Comparison of ENCODE assay signal across 8 cellular contexts in genomic region chr2:42360890-42361727, GRCh38. TPM values are rescaled to one million over a fixed set of nuclear protein-coding genes. Genes with fewer than 3 reads are reported as not detected.
DNase-seq lines count a peak whose midpoint lies in the region; FAIRE-seq and TF ChIP-seq lines count a peak whose summit lies in the region.

A gene with protein sequence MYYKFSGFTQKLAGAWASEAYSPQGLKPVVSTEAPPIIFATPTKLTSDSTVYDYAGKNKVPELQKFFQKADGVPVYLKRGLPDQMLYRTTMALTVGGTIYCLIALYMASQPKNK (minus strand): TSS chr2:42361217. CDS start chr2:42361161, 56 bp downstream.

- peak; percentile 47 for TF ChIP-seq EP300 in neural cell (conservative IDR thresholded peaks at IDR 0.05; ENCODE audit: poor library complexity, severe bottlenecking)
- no peak for TF ChIP-seq EP300 in stomach (IDR thresholded peaks at IDR 0.05)

- H3F3A ChIP-seq in MM.1S (ENCODE audit: insufficient read depth, low read length) (peaks cover 14% of the 10 kb centered on the region), neural cell (ENCODE audit: insufficient read depth, low read length, poor library complexity, severe bottlenecking) (no peaks in the 10 kb centered on the region)

- H4K20me1 ChIP-seq in MM.1S (ENCODE audit: insufficient read depth, low read length) (peaks cover 3% of the 10 kb centered on the region; the same call in 1 of the 2 replicates), neural cell (ENCODE audit: insufficient read depth) (no peaks in the 10 kb centered on the region)

- TF ChIP-seq CTCF in MM.1S (IDR thresholded peaks at IDR 0.05; ENCODE audit: low read length) (peak; percentile 34), neural cell (IDR thresholded peaks at IDR 0.05; ENCODE audit: poor library complexity, severe bottlenecking) (peak; percentile 65), stomach (IDR thresholded peaks at IDR 0.05) (peak in 2 of 7 experiments; percentile 9 to 12)

- WGBS in stomach, 5 donors = 0 to 1% (median 0%) methylated on average over 31 to 61 of the region's 61 CpGs

- H3K79me2 ChIP-seq in MM.1S (ENCODE audit: low read length) (peaks cover 49% of the 10 kb centered on the region), neural cell (replicated peaks; ENCODE audit: insufficient read depth, low read length) (peaks cover 48% of the 10 kb centered on the region)

- FAIRE-seq in G401.6 (lab: Jason Lieb, UNC) = peak; percentile 96

- no peaks in the 10 kb centered on the region for H3K27me3 ChIP-seq in HAP-1 (ENCODE audit: low read depth)
- no peaks in the 10 kb centered on the region for H3K27me3 ChIP-seq in MM.1S (replicated peaks; ENCODE audit: insufficient read depth, low read length)
- H3K27me3 ChIP-seq in neural cell (ENCODE audit: insufficient read depth, low read depth, low read length) = no peaks in the 10 kb centered on the region
- H3K27me3 ChIP-seq in stomach = no peaks in the 10 kb centered on the region

- H3K9me2 ChIP-seq in MM.1S (replicated peaks; ENCODE audit: insufficient read depth, low read length) (no peaks in the 10 kb centered on the region), neural cell (ENCODE audit: insufficient read depth, low read length) (no peaks in the 10 kb centered on the region)

- H3K4me2 ChIP-seq in MM.1S (ENCODE audit: low read depth, low read length) = peak within 1 kb of the TSS; percentile 91
- H3K4me2 ChIP-seq in neural cell (ENCODE audit: low read length) = peak within 1 kb of the TSS; percentile 93

- H3K4me1 ChIP-seq in HAP-1 (peaks cover 10% of the 10 kb centered on the region), MM.1S (ENCODE audit: low read length) (peaks cover 11% of the 10 kb centered on the region), stomach (peaks cover 19 to 52% (median 38%) of the 10 kb centered on the region in 4 donors)

- H3K9me3 ChIP-seq in HAP-1 (no peaks in the 10 kb centered on the region), MM.1S (replicated peaks; ENCODE audit: insufficient read depth, low read length) (no peaks in the 10 kb centered on the region), neural cell (ENCODE audit: low read length) (no peaks in the 10 kb centered on the region), stomach (no peaks in the 10 kb centered on the region)

- DNase-seq in HAP-1 (ENCODE audit: low spot score in 2 of 2) (peak; percentile 97 to 98), MM.1S (peak; percentile 96), SIG-M5 (lab: John Stamatoyannopoulos, UW) (peak; percentile 70), activated gamma-delta T cell (lab: John Stamatoyannopoulos, UW) (peak; percentile 84), fibroblast of the conjunctiva (ENCODE audit: low read depth) (peak; percentile 96), stomach (peak; percentile 96)

- intact Hi-C loops in stomach (cut with DNase I; ENCODE audit: low total_unique reads) = no loop called here

- peak within 1 kb of the TSS; percentile 86 for H3K27ac ChIP-seq in MM.1S (ENCODE audit: low read length)
- peak within 1 kb of the TSS; percentile 90 for H3K27ac ChIP-seq in neural cell (ENCODE audit: low read length)
- peak within 1 kb of the TSS; percentile 93 to 96 (median 96) for H3K27ac ChIP-seq in stomach

- TF ChIP-seq RAD21 in neural cell (conservative IDR thresholded peaks at IDR 0.05) = peak; percentile 65

- H3K9ac ChIP-seq in MM.1S (ENCODE audit: low read length) = peak within 1 kb of the TSS; percentile 86
- H3K9ac ChIP-seq in neural cell (ENCODE audit: low read length) = peak within 1 kb of the TSS; percentile 85

- H3K4me3 ChIP-seq in HAP-1 = peak within 1 kb of the TSS; percentile 96
- peak within 1 kb of the TSS; percentile 71 for H3K4me3 ChIP-seq in MM.1S (ENCODE audit: low read length)
- H3K4me3 ChIP-seq in neural cell (ENCODE audit: low read length) = peak within 1 kb of the TSS; percentile 93
- H3K4me3 ChIP-seq in stomach = peak within 1 kb of the TSS; percentile 77 to 91 (median 85)

- H3K36me3 ChIP-seq in HAP-1 (replicated peaks) = no peaks in the 10 kb centered on the region; the same call in 1 of the 2 replicates
- no peaks in the 10 kb centered on the region for H3K36me3 ChIP-seq in MM.1S (replicated peaks; ENCODE audit: insufficient read depth, low read length)
- H3K36me3 ChIP-seq in neural cell (ENCODE audit: insufficient read depth, low read length) = no peaks in the 10 kb centered on the region
- H3K36me3 ChIP-seq in stomach = peaks cover 0 to 5% (median 0%) of the 10 kb centered on the region in 4 donors

- H2AFZ ChIP-seq in MM.1S (ENCODE audit: low read length) (peak within 1 kb of the TSS; percentile 67), neural cell (ENCODE audit: low read depth, low read length) (peak within 1 kb of the TSS; percentile 71)

- no peak for TF ChIP-seq POLR2A in stomach (IDR thresholded peaks at IDR 0.05)

- in situ Hi-C loops in HAP-1 (cut with MboI; ENCODE audit: low sequenced_read_pairs) = loop anchor here (25.0 kb wide), 1 partner anchor 301 kb away; no protein-coding TSS in a partner anchor

TF ChIP-seq in neural cell, 6 proteins besides CTCF, POLR2A, EP300 and RAD21:
- TF ChIP-seq POLR2AphosphoS5 (IDR thresholded peaks at IDR 0.05) (peak; percentile 84), MXI1 (conservative IDR thresholded peaks at IDR 0.05; ENCODE audit: poor library complexity, severe bottlenecking) (peak; percentile 81), EZH2 (IDR thresholded peaks at IDR 0.05; ENCODE audit: borderline replicate concordance, insufficient read depth, low read length, poor library complexity, severe bottlenecking) (no peak)
- TF ChIP-seq, protein P1, sequence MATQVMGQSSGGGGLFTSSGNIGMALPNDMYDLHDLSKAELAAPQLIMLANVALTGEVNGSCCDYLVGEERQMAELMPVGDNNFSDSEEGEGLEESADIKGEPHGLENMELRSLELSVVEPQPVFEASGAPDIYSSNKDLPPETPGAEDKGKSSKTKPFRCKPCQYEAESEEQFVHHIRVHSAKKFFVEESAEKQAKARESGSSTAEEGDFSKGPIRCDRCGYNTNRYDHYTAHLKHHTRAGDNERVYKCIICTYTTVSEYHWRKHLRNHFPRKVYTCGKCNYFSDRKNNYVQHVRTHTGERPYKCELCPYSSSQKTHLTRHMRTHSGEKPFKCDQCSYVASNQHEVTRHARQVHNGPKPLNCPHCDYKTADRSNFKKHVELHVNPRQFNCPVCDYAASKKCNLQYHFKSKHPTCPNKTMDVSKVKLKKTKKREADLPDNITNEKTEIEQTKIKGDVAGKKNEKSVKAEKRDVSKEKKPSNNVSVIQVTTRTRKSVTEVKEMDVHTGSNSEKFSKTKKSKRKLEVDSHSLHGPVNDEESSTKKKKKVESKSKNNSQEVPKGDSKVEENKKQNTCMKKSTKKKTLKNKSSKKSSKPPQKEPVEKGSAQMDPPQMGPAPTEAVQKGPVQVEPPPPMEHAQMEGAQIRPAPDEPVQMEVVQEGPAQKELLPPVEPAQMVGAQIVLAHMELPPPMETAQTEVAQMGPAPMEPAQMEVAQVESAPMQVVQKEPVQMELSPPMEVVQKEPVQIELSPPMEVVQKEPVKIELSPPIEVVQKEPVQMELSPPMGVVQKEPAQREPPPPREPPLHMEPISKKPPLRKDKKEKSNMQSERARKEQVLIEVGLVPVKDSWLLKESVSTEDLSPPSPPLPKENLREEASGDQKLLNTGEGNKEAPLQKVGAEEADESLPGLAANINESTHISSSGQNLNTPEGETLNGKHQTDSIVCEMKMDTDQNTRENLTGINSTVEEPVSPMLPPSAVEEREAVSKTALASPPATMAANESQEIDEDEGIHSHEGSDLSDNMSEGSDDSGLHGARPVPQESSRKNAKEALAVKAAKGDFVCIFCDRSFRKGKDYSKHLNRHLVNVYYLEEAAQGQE (IDR thresholded peaks at IDR 0.05; ENCODE audit: borderline replicate concordance) = peak; percentile 14

RNA-seq across cellular contexts. Expression of the gene that starts here (rescaled TPM):
- polyA plus RNA-seq in neural cell = 396 and 425 TPM in 2 replicates
- polyA minus RNA-seq in neural cell = 232 and 277 TPM in 2 replicates
- total RNA-seq in stomach = 100 to 1,000 TPM in 1 of 5 donors, 10 to 100 TPM in 4; 36.2 to 135 (median 59.3) TPM
- polyA plus RNA-seq in stomach = 100 to 1,000 TPM; 120 to 222 (median 142) TPM

Comparison
In these comparisons a context has a peak if more than half of its experiments do, and no peak if none do; other contexts are left out.
1. Peak in every context shown above with its lines: DNase-seq, H3K4me3 ChIP-seq and H3K27ac ChIP-seq.